ENCODE assay signal across 8 cellular contexts in genomic region chr17:66192378-66192687, GRCh38. TPM values are rescaled to one million over a fixed set of nuclear protein-coding genes. Genes with fewer than 3 reads are reported as not detected.
DNase-seq lines count a peak whose midpoint lies in the region; ATAC-seq and TF ChIP-seq lines count a peak whose summit lies in the region.

No MANE protein-coding gene starts in this region.

- CTCF ChIA-PET in CD8-positive, alpha-beta memory T cell (lab: Charles Lee) = interaction anchor here (1.6 to 1.9 kb wide), 2 partner anchors 8 to 10 kb away, joined by 4 to 5 read pairs; no protein-coding TSS in a partner anchor

- H3K36me3 Mint-ChIP-seq in CD8-positive, alpha-beta memory T cell = peaks cover 0 to 1% (median 0%) of the 10 kb centered on the region in 3 donors

- peak overlapping the region; percentile 90 to 98 (median 96) for H3K27ac Mint-ChIP-seq in CD8-positive, alpha-beta memory T cell

- no peak overlapping the region for H3K9ac ChIP-seq in endocrine pancreas (ENCODE audit: control insufficient read depth, insufficient read depth, low read length)

- H3K9me3 ChIP-seq in CD8-positive, alpha-beta memory T cell (ENCODE audit: low read length) = no peaks in the 10 kb centered on the region
- H3K9me3 ChIP-seq in endocrine pancreas (ENCODE audit: control insufficient read depth, low read length) = no peaks in the 10 kb centered on the region

- H3K4me3 Mint-ChIP-seq in CD8-positive, alpha-beta memory T cell = peak overlapping the region; percentile 83 to 94 (median 86)

- ATAC-seq in omental fat pad (ENCODE audit: low FRiP score) (peak; percentile 47), HG03432 (IDR thresholded peaks at IDR 0.05; ENCODE audit: unreplicated experiment) (no peak), HG02763 (IDR thresholded peaks at IDR 0.05; ENCODE audit: unreplicated experiment) (no peak)

- H3K4me1 ChIP-seq in CD8-positive, alpha-beta memory T cell (ENCODE audit: insufficient read depth, low read length) = peaks cover 12% of the 10 kb centered on the region
- H3K4me1 ChIP-seq in endocrine pancreas (ENCODE audit: control insufficient read depth, insufficient read depth, low read length) = peaks cover 5% of the 10 kb centered on the region

- POLR2A ChIA-PET in CD8-positive, alpha-beta memory T cell (lab: Charles Lee) = interaction anchor here (0.6 kb wide), 1 partner anchor 12 kb away, joined by 3 read pairs; no protein-coding TSS in a partner anchor

- peak overlapping the region; percentile 68 for H3K27ac ChIP-seq in CD8-positive, alpha-beta memory T cell (ENCODE audit: low read depth, low read length)

- no peaks in the 10 kb centered on the region for H3K27me3 ChIP-seq in CD8-positive, alpha-beta memory T cell (ENCODE audit: insufficient read depth, low read length, poor library complexity, severe bottlenecking)
- no peaks in the 10 kb centered on the region for H3K27me3 ChIP-seq in endocrine pancreas (ENCODE audit: control insufficient read depth, insufficient read depth, low read length)

- H3K4me3 ChIP-seq in CD8-positive, alpha-beta memory T cell (ENCODE audit: low read length) = peak overlapping the region; percentile 41
- peak overlapping the region; percentile 36 for H3K4me3 ChIP-seq in NB4 (ENCODE audit: low read depth, low read length)
- peak overlapping the region; percentile 70 for H3K4me3 ChIP-seq in endocrine pancreas (ENCODE audit: control insufficient read depth, insufficient read depth, low read length)

- H3K36me3 ChIP-seq in CD8-positive, alpha-beta memory T cell (ENCODE audit: insufficient read depth, low read length) = no peaks in the 10 kb centered on the region
- H3K36me3 ChIP-seq in endocrine pancreas (ENCODE audit: control insufficient read depth, insufficient read depth, low read length) = no peaks in the 10 kb centered on the region

- TF ChIP-seq POLR2A in NB4 (IDR thresholded peaks at IDR 0.05; ENCODE audit: extremely low read depth, insufficient read length) = no peak

- peaks cover 12 to 18% (median 17%) of the 10 kb centered on the region in 3 donors for H3K4me1 Mint-ChIP-seq in CD8-positive, alpha-beta memory T cell

- H3K27me3 Mint-ChIP-seq in CD8-positive, alpha-beta memory T cell = no peaks in the 10 kb centered on the region

- peaks cover 0 to 3% (median 0%) of the 10 kb centered on the region in 5 donors for H3K9me3 Mint-ChIP-seq in CD8-positive, alpha-beta memory T cell

- TF ChIP-seq CTCF in NB4 (IDR thresholded peaks at IDR 0.05; ENCODE audit: low read depth, low read length) = no peak
- no peak for TF ChIP-seq CTCF in omental fat pad (IDR thresholded peaks at IDR 0.05)

- DNase-seq in CD8-positive, alpha-beta memory T cell = no peak
- DNase-seq in NB4 (ENCODE audit: low read depth) (no peak), omental fat pad (ENCODE audit: low spot score) (no peak), SIG-M5 (lab: John Stamatoyannopoulos, UW) (no peak), retina (no peak)

RNA-seq across cellular contexts. Expression of gene CEP112, which starts 0.4 kb away (rescaled TPM):
- total RNA-seq in CD8-positive, alpha-beta memory T cell = 1 to 10 TPM; 3.0 to 4.5 TPM
- 0.64 TPM for polyA plus RNA-seq in CD8-positive, alpha-beta memory T cell
- 10 to 100 TPM; 15.8 to 50.3 (median 20.2) TPM for total RNA-seq in omental fat pad

RNA-seq across cellular contexts. Expression of gene APOH, which starts 36.9 kb away (rescaled TPM):
- not detected for total RNA-seq in CD8-positive, alpha-beta memory T cell
- not detected for polyA plus RNA-seq in CD8-positive, alpha-beta memory T cell
- total RNA-seq in omental fat pad = not detected
